In genomic region chr1:153357853-153358690, GRCh38 we compare ENCODE assay signal across 9 cellular contexts. TPM values are rescaled to one million over a fixed set of nuclear protein-coding genes. Genes with fewer than 3 reads are reported as not detected.
DNase-seq lines count a peak whose midpoint lies in the region; ATAC-seq lines count a peak whose summit lies in the region.
"Had no signal": no experiment of that assay in that cellular context is flagged by ENCODE, and none has a peak within 500 bp of the region (broad histone marks: within the 10 kb centered on the region; RNA-seq: fewer than 3 reads in every experiment).

Gene S100A9, plus strand, starts transcription at chr1:153357854. Its CDS starts 430 bp downstream, at chr1:153358284.

- H3K4me1 ChIP-seq in esophagus (ENCODE audit: control insufficient read depth in 2 of 2, insufficient read depth in 2 of 2, low read length in 1 of 2): peaks cover 2 to 8% of the 10 kb centered on the region in 2 donors
- no peaks in the 10 kb centered on the region for H3K4me1 ChIP-seq in urinary bladder (ENCODE audit: insufficient read depth)
- H3K4me1 ChIP-seq: parathyroid adenoma had no signal

- peak within 1 kb of the TSS; percentile 25 to 89 for H3K27ac Mint-ChIP-seq in activated naive CD4-positive, alpha-beta T cell treated with anti-CD3 and anti-CD28 coated beads, Interleukin-2, amount 50 U/mL, for 72 hours
- H3K27ac Mint-ChIP-seq in naive B cell: peak within 1 kb of the TSS in 2 of 6 donors; percentile 22 to 83

- no peaks in the 10 kb centered on the region for H3K9me3 Mint-ChIP-seq in activated naive CD4-positive, alpha-beta T cell treated with anti-CD3 and anti-CD28 coated beads, Interleukin-2, amount 50 U/mL, for 72 hours
- H3K9me3 Mint-ChIP-seq in naive B cell: no peaks in the 10 kb centered on the region

- DNase-seq in activated naive CD4-positive, alpha-beta T cell treated with anti-CD3 and anti-CD28 coated beads, Interleukin-2, amount 50 U/mL, for 72 hours (ENCODE audit: low spot score in 2 of 2): no peak
- no peak for DNase-seq in activated naive CD4-positive, alpha-beta T cell (lab: John Stamatoyannopoulos, UW)
- DNase-seq in naive B cell: no peak
- DNase-seq in NCI-H69 (lab: John Stamatoyannopoulos, UW): no peak

- peak within 1 kb of the TSS; percentile 41 to 59 for H3K4me3 ChIP-seq in esophagus (ENCODE audit: low read depth in 1 of 2, low read length in 2 of 2)
- no peak within 1 kb of the TSS for H3K4me3 ChIP-seq in urinary bladder (ENCODE audit: low read depth, low read length)

- WGBS in esophagus, 2 donors: 71% methylated on average over 11 of the region's 11 CpGs
- 79% methylated on average over 11 of the region's 11 CpGs for WGBS in urinary bladder

- H3K4me3 Mint-ChIP-seq in naive B cell: peak within 1 kb of the TSS in 2 of 8 donors; percentile 55 to 65

- no peaks in the 10 kb centered on the region for H3K27me3 ChIP-seq in esophagus (ENCODE audit: control insufficient read depth in 1 of 2, insufficient read depth in 2 of 2, low read length in 2 of 2)

- peaks cover 32 to 66% (median 61%) of the 10 kb centered on the region in 3 donors for H3K27me3 Mint-ChIP-seq in naive B cell

- H3K4me1 Mint-ChIP-seq in naive B cell: peaks cover 14 to 23% (median 21%) of the 10 kb centered on the region in 3 donors

- H3K36me3 ChIP-seq in esophagus (ENCODE audit: control insufficient read depth in 2 of 2, insufficient read depth in 2 of 2, low read length in 1 of 2) (peaks cover 0 to 3% of the 10 kb centered on the region in 2 donors), urinary bladder (ENCODE audit: insufficient read depth) (no peaks in the 10 kb centered on the region)

- H3K27ac ChIP-seq in esophagus (ENCODE audit: low read depth in 2 of 2, low read length in 1 of 2) (peak within 1 kb of the TSS; percentile 93 to 99), urinary bladder (ENCODE audit: low read depth) (no peak within 1 kb of the TSS)
- H3K27ac ChIP-seq: parathyroid adenoma had no signal

- ATAC-seq in activated naive CD4-positive, alpha-beta T cell treated with anti-CD3 and anti-CD28 coated beads, Interleukin-2, amount 50 U/mL, for 72 hours: no peak
- ATAC-seq in naive B cell (ENCODE audit: low read depth in 2 of 2) (no peak), GM19023 (IDR thresholded peaks at IDR 0.05; ENCODE audit: unreplicated experiment) (no peak), GM21786 (IDR thresholded peaks at IDR 0.05; ENCODE audit: unreplicated experiment) (no peak)

- no peaks in the 10 kb centered on the region for H3K36me3 Mint-ChIP-seq in activated naive CD4-positive, alpha-beta T cell treated with anti-CD3 and anti-CD28 coated beads, Interleukin-2, amount 50 U/mL, for 72 hours
- H3K36me3 Mint-ChIP-seq in naive B cell: no peaks in the 10 kb centered on the region

- H3K9me3 ChIP-seq in esophagus (ENCODE audit: control insufficient read depth in 2 of 2, insufficient read depth in 1 of 2, low read depth in 1 of 2, low read length in 1 of 2): no peaks in the 10 kb centered on the region

RNA-seq across cellular contexts. Expression of gene S100A9, which starts in this region (rescaled TPM):
- total RNA-seq in activated naive CD4-positive, alpha-beta T cell treated with anti-CD3 and anti-CD28 coated beads, Interleukin-2, amount 50 U/mL, for 72 hours: 1 to 10 TPM in 1 of 2 donors, under 1 TPM in 1; 0.73 to 1.4 TPM
- polyA plus RNA-seq in esophagus: over 10,000 TPM; 47,233 to 60,368 TPM
- polyA plus RNA-seq in naive B cell (ENCODE audit: low read depth in 6 of 6): 100 to 1,000 TPM in 1 of 6 donors, 10 to 100 TPM in 5; 14.4 to 194 (median 48.2) TPM
- 77.5 TPM for total RNA-seq in urinary bladder
- 471 TPM for polyA plus RNA-seq in urinary bladder

Comparison
In these comparisons a context has a peak if more than half of its experiments do, and no peak if none do; other contexts are left out.
1. RNA of gene S100A9 (total RNA-seq): 77.5 TPM in urinary bladder (single experiment); 0.73 to 1.4 TPM in activated naive CD4-positive, alpha-beta T cell treated with anti-CD3 and anti-CD28 coated beads, Interleukin-2, amount 50 U/mL, for 72 hours; every median in the first group is over 10 times any median in the second.
2. RNA of gene S100A9 (polyA plus RNA-seq): 47,233 to 60,368 TPM in esophagus; 471 TPM in urinary bladder (single experiment) and 14.4 to 194 TPM in naive B cell; every median in the first group is over 100 times any median in the second.